ENCODE assay signal across 20 cellular contexts in the genomic region with DNA sequence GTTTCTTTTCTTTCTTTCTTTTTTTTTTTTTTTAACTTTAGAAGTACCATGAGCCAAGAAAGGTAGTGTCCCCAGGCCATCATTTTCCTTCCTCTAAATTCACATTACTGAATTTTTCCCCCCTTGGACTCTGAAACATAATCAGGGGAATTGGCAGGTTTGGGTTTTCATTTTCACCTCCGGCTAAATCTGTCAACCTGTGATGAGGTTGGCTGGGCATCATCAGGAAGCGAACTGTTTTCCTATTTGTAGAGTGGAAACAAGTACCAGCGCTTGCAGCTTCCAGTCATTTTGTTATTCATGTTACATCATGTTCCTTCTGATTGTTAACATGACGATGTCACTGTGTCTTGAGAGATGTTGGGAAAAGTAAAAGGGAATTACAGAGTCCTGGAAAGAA.
DNase-seq lines count a peak whose midpoint lies in the region; ATAC-seq and TF ChIP-seq lines count a peak whose summit lies in the region.
"Had no signal": no experiment of that assay in that cellular context is flagged by ENCODE, and none has a peak within 500 bp of the region (broad histone marks: within the 10 kb centered on the region; RNA-seq: fewer than 3 reads in every experiment).

No MANE protein-coding gene starts in this region.

- no peak overlapping the region for H3K27ac ChIP-seq in heart left ventricle
- H3K27ac ChIP-seq: BLaER1 had no signal

- peaks cover 0 to 10% (median 0%) of the 10 kb centered on the region in 12 donors for H3K9me3 ChIP-seq in heart left ventricle
- H3K9me3 ChIP-seq: BE2C, BLaER1 had no signal

- peaks cover 0 to 5% (median 0%) of the 10 kb centered on the region in 9 donors for H3K27me3 ChIP-seq in heart left ventricle
- H3K27me3 ChIP-seq: BE2C, BLaER1 had no signal

- TF ChIP-seq CTCF in heart left ventricle (IDR thresholded peaks at IDR 0.05): no peak

- no peak for TF ChIP-seq POLR2A in heart left ventricle (IDR thresholded peaks at IDR 0.05)

- H3K4me3 ChIP-seq in heart left ventricle: no peak overlapping the region
- H3K4me3 ChIP-seq: BLaER1 had no signal

- no peaks in the 10 kb centered on the region for H3K4me1 ChIP-seq in heart left ventricle
- H3K4me1 ChIP-seq: BE2C, BLaER1 had no signal

- WGBS in heart left ventricle, 4 donors: 68 to 77% (median 74%) methylated on average over 4 of the region's 4 CpGs

- H3K36me3 ChIP-seq in heart left ventricle: no peaks in the 10 kb centered on the region
- H3K36me3 ChIP-seq: BE2C, BLaER1 had no signal

- no peak for ATAC-seq in GM21576 (IDR thresholded peaks at IDR 0.05; ENCODE audit: unreplicated experiment)
- no peak for ATAC-seq in heart left ventricle
- ATAC-seq in left colon: no peak

- DNase-seq in cerebellar cortex (ENCODE audit: low spot score): peak; percentile 79
- peak; percentile 52 for DNase-seq in cerebellum (ENCODE audit: low spot score)
- no peak for DNase-seq in heart left ventricle
- DNase-seq in left colon: no peak
- DNase-seq: 8988T; ACHN; BE2C; CD4-positive, alpha-beta memory T cell; CD4-positive, CD25-positive, alpha-beta regulatory T cell; CD8-positive, alpha-beta memory T cell; COR-L47; DMS 273 treated with DMSO at 0.1 percent for 48 hours; DMS153; DMS53; DMS79; DND-41; EL; GF-D8 had no signal

- intact Hi-C loops in heart left ventricle (cut with DNase I) (no loop called here), left colon (cut with DNase I, micrococcal nuclease) (no loop called here)

Comparison
In these comparisons a context has a peak if more than half of its experiments do, and no peak if none do; other contexts are left out.
1. DNase-seq: peak in cerebellar cortex (single experiment) and cerebellum (single experiment); none in heart left ventricle (0 of 5) and left colon (0 of 2).